ENCODE assay signal across 30 cellular contexts in the genomic region with DNA sequence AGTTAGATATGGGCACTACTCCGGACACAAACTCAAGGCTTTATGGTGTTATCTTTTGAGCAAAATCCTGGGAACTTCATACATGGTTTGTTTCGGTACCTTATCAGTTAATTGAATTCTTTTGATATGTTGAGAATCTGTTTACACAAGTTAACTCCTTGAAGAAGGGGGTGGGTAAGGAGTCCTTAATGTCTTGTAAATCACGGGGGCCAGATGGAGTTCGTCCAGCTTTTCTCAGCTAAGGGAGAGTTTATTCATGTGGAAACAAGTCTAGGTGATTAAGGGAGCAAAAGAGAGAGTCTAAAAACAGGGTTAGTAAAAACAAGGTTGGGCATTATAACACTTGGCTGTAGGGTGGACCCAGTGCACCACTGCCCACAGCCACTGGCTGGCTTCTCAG.
"Had no signal": no experiment of that assay in that cellular context is flagged by ENCODE, and none has a peak within 500 bp of the region (broad histone marks: within the 10 kb centered on the region; RNA-seq: fewer than 3 reads in every experiment).

No MANE protein-coding gene starts in this region.

- H3K36me3 Mint-ChIP-seq: immature natural killer cell; stimulated activated effector memory CD8-positive, alpha-beta T cell treated with anti-CD3 and anti-CD28 coated beads, Interleukin-12 subunit alpha, Interleukin-12 subunit beta, amount 100 ng/mL, for 72 hours had no signal

- H3K27ac Mint-ChIP-seq: effector memory CD8-positive, alpha-beta T cell; immature natural killer cell; naive thymus-derived CD4-positive, alpha-beta T cell; nephron; neural progenitor cell; progenitor cell of endocrine pancreas; stimulated activated effector memory CD8-positive, alpha-beta T cell treated with anti-CD3 and anti-CD28 coated beads, Interleukin-12 subunit alpha, Interleukin-12 subunit beta, amount 100 ng/mL, for 72 hours had no signal

- DNase-seq: cerebellar nuclear complex; cortex of kidney; effector memory CD8-positive, alpha-beta T cell; foreskin fibroblast; gastrocnemius medialis; heart left ventricle; immature natural killer cell; islet precursor cell; mesendoderm; midbrain; naive thymus-derived CD4-positive, alpha-beta T cell; stimulated activated CD4-positive, alpha-beta T cell treated with anti-CD3 and anti-CD28 coated beads, Interleukin-12 subunit alpha, Interleukin-12 subunit beta, amount 100 ng/mL, for 4 hours; stimulated activated CD4-positive, alpha-beta T cell treated with anti-CD3 and anti-CD28 coated beads, Interleukin-1b, Interleukin-23, amount 100 ng/mL, for 48 hours; stimulated activated CD4-positive, alpha-beta T cell treated with anti-CD3 and anti-CD28 coated beads, Interleukin-4, amount 100 ng/mL, for 24 hours; stimulated activated naive CD8-positive, alpha-beta T cell treated with anti-CD3 and anti-CD28 coated beads, Interleukin-15, Interleukin-2, amounts not matched to agents 100 U/mL and 50 U/mL, for 24 hours; substantia nigra; testis had no signal

- H3K36me3 ChIP-seq: gastrocnemius medialis, heart left ventricle, neural progenitor cell, tibial nerve, upper lobe of left lung had no signal

- H3K4me3 Mint-ChIP-seq: effector memory CD8-positive, alpha-beta T cell; immature natural killer cell; naive thymus-derived CD4-positive, alpha-beta T cell; nephron; neural progenitor cell; stimulated activated effector memory CD8-positive, alpha-beta T cell treated with anti-CD3 and anti-CD28 coated beads, Interleukin-12 subunit alpha, Interleukin-12 subunit beta, amount 100 ng/mL, for 72 hours had no signal

- H3K27me3 Mint-ChIP-seq: progenitor cell of endocrine pancreas had no signal

- ATAC-seq: effector memory CD8-positive, alpha-beta T cell; esophagus mucosa; gastrocnemius medialis; heart left ventricle; left lobe of liver; naive thymus-derived CD4-positive, alpha-beta T cell; sciatic nerve; stimulated activated effector memory CD8-positive, alpha-beta T cell treated with anti-CD3 and anti-CD28 coated beads, Interleukin-12 subunit alpha, Interleukin-12 subunit beta, amount 100 ng/mL, for 72 hours; stimulated activated naive CD8-positive, alpha-beta T cell treated with anti-CD3 and anti-CD28 coated beads, Interleukin-15, Interleukin-2, amounts not matched to agents 100 U/mL and 50 U/mL, for 24 hours had no signal

- H3K9me3 Mint-ChIP-seq: effector memory CD8-positive, alpha-beta T cell; immature natural killer cell; stimulated activated effector memory CD8-positive, alpha-beta T cell treated with anti-CD3 and anti-CD28 coated beads, Interleukin-12 subunit alpha, Interleukin-12 subunit beta, amount 100 ng/mL, for 72 hours had no signal

- H3K9me3 ChIP-seq: gastrocnemius medialis, heart left ventricle, testis, tibial nerve, upper lobe of left lung had no signal

- H3K4me1 Mint-ChIP-seq: stimulated activated effector memory CD8-positive, alpha-beta T cell treated with anti-CD3 and anti-CD28 coated beads, Interleukin-12 subunit alpha, Interleukin-12 subunit beta, amount 100 ng/mL, for 72 hours had no signal

- H3K27me3 ChIP-seq: gastrocnemius medialis, hepatocyte, neural progenitor cell, testis, tibial nerve, upper lobe of left lung had no signal

- H3K4me1 ChIP-seq: gastrocnemius medialis, parathyroid adenoma, testis had no signal

- H3K27ac ChIP-seq: epithelial cell of prostate, gastrocnemius medialis, heart left ventricle, hepatocyte, neural progenitor cell, parathyroid adenoma, testis, tibial nerve, upper lobe of left lung had no signal

- H3K4me3 ChIP-seq: gastrocnemius medialis, heart left ventricle, hepatocyte, neural progenitor cell, smooth muscle cell, testis, tibial nerve, upper lobe of left lung had no signal
